ENCODE assay signal across 8 cellular contexts in the genomic region with DNA sequence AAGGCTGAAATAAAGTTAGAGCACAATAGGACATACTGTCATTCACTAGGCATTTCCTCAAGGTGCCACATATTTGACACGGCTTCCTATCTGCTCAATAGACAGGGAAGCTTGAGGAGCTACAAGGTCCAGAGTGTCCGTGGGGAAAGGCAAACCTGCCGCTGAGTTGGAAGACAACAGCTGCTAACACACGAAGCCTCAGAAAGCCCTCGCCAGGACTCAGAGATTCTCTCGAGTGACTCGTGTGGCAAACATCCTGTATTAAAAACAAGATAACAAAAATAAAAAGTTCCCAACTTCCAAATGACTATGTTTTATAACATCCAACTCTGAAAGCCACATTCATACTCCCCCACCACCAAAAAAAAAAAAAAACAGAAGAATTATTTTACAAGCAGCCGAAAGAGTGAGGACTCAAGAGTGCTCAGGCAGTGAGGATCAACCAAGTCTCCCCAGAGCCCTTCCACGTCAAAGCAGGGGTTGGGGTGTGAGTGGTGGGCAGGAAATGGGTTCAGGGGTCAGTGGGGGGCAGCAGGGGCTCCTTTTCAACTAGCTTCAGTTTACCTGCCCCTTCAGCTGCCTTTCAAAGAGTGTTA.
DNase-seq lines count a peak whose midpoint lies in the region; ATAC-seq and TF ChIP-seq lines count a peak whose summit lies in the region.

No MANE protein-coding gene starts in this region.

- TF ChIP-seq EP300 in transverse colon (IDR thresholded peaks at IDR 0.05; ENCODE audit: low read depth) = no peak

- no peaks in the 10 kb centered on the region for H3K9me3 ChIP-seq in heart left ventricle
- no peaks in the 10 kb centered on the region for H3K9me3 ChIP-seq in transverse colon

- ATAC-seq in heart left ventricle (no peak), left ventricle myocardium superior (no peak)
- no peak for ATAC-seq in activated T-cell treated with anti-CD3 and anti-CD28 coated beads, Interleukin-2, amount 50 U/mL, for 72 hours (replicated peaks in 1 of 2)

- no peak for TF ChIP-seq POLR2A in heart left ventricle (IDR thresholded peaks at IDR 0.05)
- no peak for TF ChIP-seq POLR2A in transverse colon (IDR thresholded peaks at IDR 0.05)

- H3K27me3 Mint-ChIP-seq in activated T-cell treated with anti-CD3 and anti-CD28 coated beads, Interleukin-2, amount 50 U/mL, for 72 hours (ENCODE audit: low read depth) = no peaks in the 10 kb centered on the region

- H3K4me1 ChIP-seq in heart left ventricle (peaks cover 10 to 86% (median 60%) of the 10 kb centered on the region in 12 donors), transverse colon (peaks cover 35 to 74% (median 48%) of the 10 kb centered on the region in 4 donors)

- H3K4me3 ChIP-seq in heart left ventricle (peak overlapping the region in 1 of 12 donors; percentile 35), transverse colon (peak overlapping the region in 1 of 4 donors; percentile 5)

- 29 to 41% (median 32%) methylated on average over 9 of the region's 9 CpGs for WGBS in heart left ventricle, 4 donors
- WGBS in transverse colon (ENCODE audit: low coverage in 1 of 2), 2 donors = 34 to 49% methylated on average over 7 to 9 of the region's 9 CpGs

- intact Hi-C loops in heart left ventricle (cut with DNase I) = loop anchor here in 1 of 10 donors (1.0 kb wide), 1 partner anchor 67 kb away; a partner anchor contains a TSS
- intact Hi-C loops in left ventricle myocardium superior (cut with micrococcal nuclease) = no loop called here
- intact Hi-C loops in transverse colon (cut with DNase I; ENCODE audit: low total_unique reads) = no loop called here

- DNase-seq in heart left ventricle (peak in 1 of 5 donors; percentile 37), left ventricle myocardium superior (no peak), islet precursor cell (peak; percentile 67), transverse colon (no peak), ecto neural progenitor cell (ENCODE audit: low spot score) (no peak), globus pallidus (ENCODE audit: low spot score) (no peak), GM19240 (ENCODE audit: insufficient read length, low spot score) (no peak)
- DNase-seq in activated T-cell treated with anti-CD3 and anti-CD28 coated beads, Interleukin-2, amount 50 U/mL, for 72 hours = no peak

- H3K4me3 Mint-ChIP-seq in activated T-cell treated with anti-CD3 and anti-CD28 coated beads, Interleukin-2, amount 50 U/mL, for 72 hours = peak overlapping the region; percentile 65 to 77

- H3K9me3 Mint-ChIP-seq in activated T-cell treated with anti-CD3 and anti-CD28 coated beads, Interleukin-2, amount 50 U/mL, for 72 hours = no peaks in the 10 kb centered on the region

- peaks cover 0 to 10% (median 0%) of the 10 kb centered on the region in 9 donors for H3K36me3 ChIP-seq in heart left ventricle
- no peaks in the 10 kb centered on the region for H3K36me3 ChIP-seq in transverse colon

- in situ Hi-C loops in transverse colon (cut with MboI; ENCODE audit: low pct_ligation_motif_present in 1 of 4, low pct_unique_long_range_greater_than_20kb in 1 of 4, low sequenced_read_pairs in 3 of 4) = no loop called here

- H3K27me3 ChIP-seq in heart left ventricle (no peaks in the 10 kb centered on the region), transverse colon (no peaks in the 10 kb centered on the region)

- H3K36me3 Mint-ChIP-seq in activated T-cell treated with anti-CD3 and anti-CD28 coated beads, Interleukin-2, amount 50 U/mL, for 72 hours (ENCODE audit: insufficient read depth in 2 of 2) = peaks cover 5 to 10% of the 10 kb centered on the region in 2 donors

- H3K27ac Mint-ChIP-seq in activated T-cell treated with anti-CD3 and anti-CD28 coated beads, Interleukin-2, amount 50 U/mL, for 72 hours = peak overlapping the region; percentile 24

- TF ChIP-seq CTCF in heart left ventricle (IDR thresholded peaks at IDR 0.05) = no peak
- TF ChIP-seq CTCF in transverse colon (IDR thresholded peaks at IDR 0.05) = no peak

- H3K27ac ChIP-seq in heart left ventricle (peak overlapping the region; percentile 10 to 96 (median 55)), transverse colon (peak overlapping the region; percentile 85 to 93 (median 90))

- peaks cover 94% of the 10 kb centered on the region for H3K4me1 Mint-ChIP-seq in activated T-cell treated with anti-CD3 and anti-CD28 coated beads, Interleukin-2, amount 50 U/mL, for 72 hours (ENCODE audit: low read depth)
